In the genomic region with DNA sequence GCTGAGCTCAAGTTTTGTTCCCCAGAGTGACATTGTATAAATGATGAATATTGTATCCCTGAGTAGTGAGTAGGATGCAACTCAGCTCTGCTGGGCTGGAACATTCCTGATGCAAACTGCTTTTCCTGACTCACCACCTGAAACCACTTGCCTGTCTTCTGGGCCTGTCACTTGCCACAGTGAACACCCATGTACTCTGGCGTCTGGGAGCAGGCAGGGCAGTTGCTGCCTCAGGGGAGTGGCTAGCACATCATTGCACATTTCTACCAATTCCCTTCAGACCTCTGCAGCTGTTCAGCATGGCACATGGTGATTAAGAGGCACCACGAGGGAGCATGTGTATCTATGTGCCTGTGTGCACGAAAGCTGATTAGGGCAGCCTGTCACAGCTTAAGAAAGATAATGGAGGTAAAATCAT, we compare ENCODE assay signal across 1 cellular context.
TF ChIP-seq lines count a peak whose summit lies in the region.

No MANE protein-coding gene starts in this region.

TF ChIP-seq in SK-N-SH, 30 proteins besides CTCF, POLR2A, EP300 and RAD21 (continued from another document):
- TF ChIP-seq, protein P1, sequence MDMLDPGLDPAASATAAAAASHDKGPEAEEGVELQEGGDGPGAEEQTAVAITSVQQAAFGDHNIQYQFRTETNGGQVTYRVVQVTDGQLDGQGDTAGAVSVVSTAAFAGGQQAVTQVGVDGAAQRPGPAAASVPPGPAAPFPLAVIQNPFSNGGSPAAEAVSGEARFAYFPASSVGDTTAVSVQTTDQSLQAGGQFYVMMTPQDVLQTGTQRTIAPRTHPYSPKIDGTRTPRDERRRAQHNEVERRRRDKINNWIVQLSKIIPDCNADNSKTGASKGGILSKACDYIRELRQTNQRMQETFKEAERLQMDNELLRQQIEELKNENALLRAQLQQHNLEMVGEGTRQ (IDR thresholded peaks at IDR 0.05; ENCODE audit: borderline replicate concordance, low read depth, low read length): no peak
- no peak for TF ChIP-seq CHD2 (IDR thresholded peaks at IDR 0.05; ENCODE audit: low read length, partially characterized antibody)
- no peak for TF ChIP-seq ELF1 (IDR thresholded peaks at IDR 0.05)
- TF ChIP-seq, protein P2, sequence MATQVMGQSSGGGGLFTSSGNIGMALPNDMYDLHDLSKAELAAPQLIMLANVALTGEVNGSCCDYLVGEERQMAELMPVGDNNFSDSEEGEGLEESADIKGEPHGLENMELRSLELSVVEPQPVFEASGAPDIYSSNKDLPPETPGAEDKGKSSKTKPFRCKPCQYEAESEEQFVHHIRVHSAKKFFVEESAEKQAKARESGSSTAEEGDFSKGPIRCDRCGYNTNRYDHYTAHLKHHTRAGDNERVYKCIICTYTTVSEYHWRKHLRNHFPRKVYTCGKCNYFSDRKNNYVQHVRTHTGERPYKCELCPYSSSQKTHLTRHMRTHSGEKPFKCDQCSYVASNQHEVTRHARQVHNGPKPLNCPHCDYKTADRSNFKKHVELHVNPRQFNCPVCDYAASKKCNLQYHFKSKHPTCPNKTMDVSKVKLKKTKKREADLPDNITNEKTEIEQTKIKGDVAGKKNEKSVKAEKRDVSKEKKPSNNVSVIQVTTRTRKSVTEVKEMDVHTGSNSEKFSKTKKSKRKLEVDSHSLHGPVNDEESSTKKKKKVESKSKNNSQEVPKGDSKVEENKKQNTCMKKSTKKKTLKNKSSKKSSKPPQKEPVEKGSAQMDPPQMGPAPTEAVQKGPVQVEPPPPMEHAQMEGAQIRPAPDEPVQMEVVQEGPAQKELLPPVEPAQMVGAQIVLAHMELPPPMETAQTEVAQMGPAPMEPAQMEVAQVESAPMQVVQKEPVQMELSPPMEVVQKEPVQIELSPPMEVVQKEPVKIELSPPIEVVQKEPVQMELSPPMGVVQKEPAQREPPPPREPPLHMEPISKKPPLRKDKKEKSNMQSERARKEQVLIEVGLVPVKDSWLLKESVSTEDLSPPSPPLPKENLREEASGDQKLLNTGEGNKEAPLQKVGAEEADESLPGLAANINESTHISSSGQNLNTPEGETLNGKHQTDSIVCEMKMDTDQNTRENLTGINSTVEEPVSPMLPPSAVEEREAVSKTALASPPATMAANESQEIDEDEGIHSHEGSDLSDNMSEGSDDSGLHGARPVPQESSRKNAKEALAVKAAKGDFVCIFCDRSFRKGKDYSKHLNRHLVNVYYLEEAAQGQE (IDR thresholded peaks at IDR 0.05; ENCODE audit: low read depth, low read length): no peak
